20 cellular contexts compared by ENCODE assay signal in the genomic region with DNA sequence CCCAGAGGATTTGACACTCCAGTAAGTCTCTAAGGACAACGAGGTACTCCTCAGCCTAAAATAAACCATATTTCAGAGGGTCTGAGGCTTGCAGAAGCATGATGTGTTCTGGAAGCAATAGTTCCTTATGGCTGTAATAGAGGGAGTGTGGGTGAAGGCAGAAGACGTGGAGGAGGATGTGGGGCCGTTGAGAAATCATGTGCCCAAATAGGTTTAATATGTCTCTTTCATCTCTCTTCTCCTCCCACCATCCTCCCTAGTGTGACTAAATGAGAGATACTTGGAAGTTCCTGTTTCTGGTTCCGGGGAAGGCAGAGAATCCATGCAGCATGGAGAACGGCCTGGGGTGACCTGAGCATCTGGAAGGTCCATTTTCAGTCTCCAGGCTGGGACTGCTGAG.
"Had no signal": no experiment of that assay in that cellular context is flagged by ENCODE, and none has a peak within 500 bp of the region (broad histone marks: within the 10 kb centered on the region; RNA-seq: fewer than 3 reads in every experiment).

No MANE protein-coding gene starts in this region.

- H3K4me3 Mint-ChIP-seq: activated CD4-positive, alpha-beta memory T cell treated with anti-CD3 and anti-CD28 coated beads for 36 hours; activated CD4-positive, alpha-beta T cell treated with anti-CD3 and anti-CD28 coated beads for 36 hours; activated naive CD8-positive, alpha-beta T cell treated with anti-CD3 and anti-CD28 coated beads, Interleukin-2, amount 10 ng/mL, durations not matched to agents 7 days and 5 days; brain; natural killer cell treated with Interleukin-12 subunit alpha and Interleukin-12 subunit beta and Interleukin-15 and Interleukin-18, amount 100 ng/mL, for 72 hours; stimulated activated naive B cell treated with anti-CD40 and anti-IgM and Interleukin-4, amounts not matched to agents 10 μg/mL and 1 μg/mL and 100 μg/mL, for 72 hours; T-helper 17 cell; WTC11 had no signal

- H3K9me3 ChIP-seq: lower lobe of right lung had no signal

- DNase-seq: activated CD4-positive, alpha-beta memory T cell treated with anti-CD3 and anti-CD28 coated beads for 36 hours; activated CD4-positive, alpha-beta T cell treated with anti-CD3 and anti-CD28 coated beads for 36 hours; activated naive CD4-positive, alpha-beta T cell treated with Interleukin-2 at 50 U/mL for 16 hours; activated naive CD8-positive, alpha-beta T cell treated with anti-CD3 and anti-CD28 coated beads, Interleukin-2, amount 10 ng/mL, durations not matched to agents 7 days and 5 days; activated T-cell treated with anti-CD3 and anti-CD28 coated beads for 4 hours; central memory CD4-positive, alpha-beta T cell; dorsolateral prefrontal cortex; foreskin melanocyte; glutamatergic neuron; hypothalamus; islet precursor cell; left colon; lower lobe of right lung; occipital lobe; retina; stimulated activated naive B cell treated with anti-CD40 and anti-IgM and Interleukin-4, amounts not matched to agents 10 μg/mL and 1 μg/mL and 100 μg/mL, for 72 hours; T-helper 17 cell had no signal

- H3K4me1 Mint-ChIP-seq: activated CD4-positive, alpha-beta T cell treated with anti-CD3 and anti-CD28 coated beads for 36 hours; activated naive CD8-positive, alpha-beta T cell treated with anti-CD3 and anti-CD28 coated beads, Interleukin-2, amount 10 ng/mL, durations not matched to agents 7 days and 5 days; brain; stimulated activated naive B cell treated with anti-CD40 and anti-IgM and Interleukin-4, amounts not matched to agents 10 μg/mL and 1 μg/mL and 100 μg/mL, for 72 hours; T-helper 17 cell; WTC11 had no signal

- H3K36me3 ChIP-seq: lower lobe of right lung had no signal

- H3K27ac Mint-ChIP-seq: activated CD4-positive, alpha-beta memory T cell treated with anti-CD3 and anti-CD28 coated beads for 36 hours; activated CD4-positive, alpha-beta T cell treated with anti-CD3 and anti-CD28 coated beads for 36 hours; activated naive CD8-positive, alpha-beta T cell treated with anti-CD3 and anti-CD28 coated beads, Interleukin-2, amount 10 ng/mL, durations not matched to agents 7 days and 5 days; natural killer cell treated with Interleukin-12 subunit alpha and Interleukin-12 subunit beta and Interleukin-15 and Interleukin-18, amount 100 ng/mL, for 72 hours; stimulated activated naive B cell treated with anti-CD40 and anti-IgM and Interleukin-4, amounts not matched to agents 10 μg/mL and 1 μg/mL and 100 μg/mL, for 72 hours; T-helper 17 cell; WTC11 had no signal

- H3K27ac ChIP-seq: dorsolateral prefrontal cortex, lower lobe of right lung had no signal

- ATAC-seq: activated CD4-positive, alpha-beta T cell treated with anti-CD3 and anti-CD28 coated beads for 36 hours; left colon; lower lobe of right lung; natural killer cell treated with Interleukin-12 subunit alpha and Interleukin-12 subunit beta and Interleukin-15 and Interleukin-18, amount 100 ng/mL, for 72 hours; stimulated activated naive B cell treated with anti-CD40 and anti-IgM and Interleukin-4, amounts not matched to agents 10 μg/mL and 1 μg/mL and 100 μg/mL, for 72 hours; T-helper 17 cell; WTC11 had no signal

- H3K27me3 Mint-ChIP-seq: activated CD4-positive, alpha-beta memory T cell treated with anti-CD3 and anti-CD28 coated beads for 36 hours; activated naive CD8-positive, alpha-beta T cell treated with anti-CD3 and anti-CD28 coated beads, Interleukin-2, amount 10 ng/mL, durations not matched to agents 7 days and 5 days; natural killer cell treated with Interleukin-12 subunit alpha and Interleukin-12 subunit beta and Interleukin-15 and Interleukin-18, amount 100 ng/mL, for 72 hours; stimulated activated naive B cell treated with anti-CD40 and anti-IgM and Interleukin-4, amounts not matched to agents 10 μg/mL and 1 μg/mL and 100 μg/mL, for 72 hours had no signal

- H3K36me3 Mint-ChIP-seq: activated CD4-positive, alpha-beta memory T cell treated with anti-CD3 and anti-CD28 coated beads for 36 hours; activated naive CD8-positive, alpha-beta T cell treated with anti-CD3 and anti-CD28 coated beads, Interleukin-2, amount 10 ng/mL, durations not matched to agents 7 days and 5 days; brain; natural killer cell treated with Interleukin-12 subunit alpha and Interleukin-12 subunit beta and Interleukin-15 and Interleukin-18, amount 100 ng/mL, for 72 hours; stimulated activated naive B cell treated with anti-CD40 and anti-IgM and Interleukin-4, amounts not matched to agents 10 μg/mL and 1 μg/mL and 100 μg/mL, for 72 hours; WTC11 had no signal

- H3K4me3 ChIP-seq: dorsolateral prefrontal cortex, lower lobe of right lung had no signal

- H3K4me1 ChIP-seq: lower lobe of right lung had no signal

- H3K9me3 Mint-ChIP-seq: activated CD4-positive, alpha-beta memory T cell treated with anti-CD3 and anti-CD28 coated beads for 36 hours; activated naive CD8-positive, alpha-beta T cell treated with anti-CD3 and anti-CD28 coated beads, Interleukin-2, amount 10 ng/mL, durations not matched to agents 7 days and 5 days; brain; natural killer cell treated with Interleukin-12 subunit alpha and Interleukin-12 subunit beta and Interleukin-15 and Interleukin-18, amount 100 ng/mL, for 72 hours; stimulated activated naive B cell treated with anti-CD40 and anti-IgM and Interleukin-4, amounts not matched to agents 10 μg/mL and 1 μg/mL and 100 μg/mL, for 72 hours; WTC11 had no signal
